12 cellular contexts compared by ENCODE assay signal in genomic region chr12:607541-608001, GRCh38. TPM values are rescaled to one million over a fixed set of nuclear protein-coding genes. Genes with fewer than 3 reads are reported as not detected.
DNase-seq lines count a peak whose midpoint lies in the region; ATAC-seq and TF ChIP-seq lines count a peak whose summit lies in the region.
"Had no signal": no experiment of that assay in that cellular context is flagged by ENCODE, and none has a peak within 500 bp of the region (broad histone marks: within the 10 kb centered on the region; RNA-seq: fewer than 3 reads in every experiment).

No MANE protein-coding gene starts in this region.

- no peak overlapping the region for H3K4me3 ChIP-seq in left ventricle myocardium inferior
- H3K4me3 ChIP-seq in neural progenitor cell, result no peak overlapping the region

- H3K9me3 ChIP-seq in left ventricle myocardium inferior (replicated peaks), result no peaks in the 10 kb centered on the region
- H3K9me3 ChIP-seq in neural progenitor cell (ENCODE audit: low read depth), result no peaks in the 10 kb centered on the region

- H3K4me1 Mint-ChIP-seq in activated CD8-positive, alpha-beta T cell treated with anti-CD3 and anti-CD28 coated beads for 36 hours (ENCODE audit: low read depth), result peaks cover 19% of the 10 kb centered on the region
- H3K4me1 Mint-ChIP-seq in neural progenitor cell, result peaks cover 3% of the 10 kb centered on the region

- peak; percentile 31 for ATAC-seq in activated CD8-positive, alpha-beta T cell treated with anti-CD3 and anti-CD28 coated beads for 36 hours
- no peak for ATAC-seq in GM19023 (IDR thresholded peaks at IDR 0.05; ENCODE audit: unreplicated experiment)

- no peak overlapping the region for H3K4me2 ChIP-seq in neural progenitor cell

- CTCF ChIA-PET in activated CD8-positive, alpha-beta T cell treated with anti-CD3 and anti-CD28 coated beads for 36 hours (lab: Charles Lee), result interaction anchor here (1.2 to 1.7 kb wide), 5 partner anchors 8 to 210 kb away, joined by 3 to 6 read pairs (median 3); no protein-coding TSS in a partner anchor

- no peaks in the 10 kb centered on the region for H3K9me3 Mint-ChIP-seq in activated CD8-positive, alpha-beta T cell treated with anti-CD3 and anti-CD28 coated beads for 36 hours
- no peaks in the 10 kb centered on the region for H3K9me3 Mint-ChIP-seq in neural progenitor cell

- H3K4me3 Mint-ChIP-seq in activated CD8-positive, alpha-beta T cell treated with anti-CD3 and anti-CD28 coated beads for 36 hours, result no peak overlapping the region
- no peak overlapping the region for H3K4me3 Mint-ChIP-seq in neural progenitor cell

- no peaks in the 10 kb centered on the region for H3K36me3 ChIP-seq in left ventricle myocardium inferior
- no peaks in the 10 kb centered on the region for H3K36me3 ChIP-seq in neural progenitor cell

- H3K27ac ChIP-seq in left ventricle myocardium inferior (replicated peaks) (peak overlapping the region; percentile 78), neural progenitor cell (no peak overlapping the region)

- H3K27me3 ChIP-seq in left ventricle myocardium inferior (ENCODE audit: low read depth) (no peaks in the 10 kb centered on the region), neural progenitor cell (no peaks in the 10 kb centered on the region)

- intact Hi-C loops in activated CD8-positive, alpha-beta T cell treated with anti-CD3 and anti-CD28 coated beads for 36 hours (cut with micrococcal nuclease), result no loop called here
- intact Hi-C loops in left ventricle myocardium inferior (cut with micrococcal nuclease), result no loop called here

- H4K20me1 ChIP-seq in neural progenitor cell (ENCODE audit: low read depth), result no peaks in the 10 kb centered on the region

- no peak for TF ChIP-seq CTCF in activated CD8-positive, alpha-beta T cell treated with anti-CD3 and anti-CD28 coated beads for 36 hours (IDR thresholded peaks at IDR 0.05)
- no peak for TF ChIP-seq CTCF in left ventricle myocardium inferior (IDR thresholded peaks at IDR 0.05; ENCODE audit: borderline replicate concordance)
- TF ChIP-seq CTCF in neural progenitor cell (IDR thresholded peaks at IDR 0.05), result no peak

- no peaks in the 10 kb centered on the region for H3K27me3 Mint-ChIP-seq in activated CD8-positive, alpha-beta T cell treated with anti-CD3 and anti-CD28 coated beads for 36 hours
- H3K27me3 Mint-ChIP-seq in neural progenitor cell (ENCODE audit: insufficient read depth, low read depth), result no peaks in the 10 kb centered on the region

- H3K9ac ChIP-seq in neural progenitor cell, result no peak overlapping the region

- no peak overlapping the region for H3K27ac Mint-ChIP-seq in activated CD8-positive, alpha-beta T cell treated with anti-CD3 and anti-CD28 coated beads for 36 hours
- no peak overlapping the region for H3K27ac Mint-ChIP-seq in neural progenitor cell

- no peaks in the 10 kb centered on the region for H3K36me3 Mint-ChIP-seq in activated CD8-positive, alpha-beta T cell treated with anti-CD3 and anti-CD28 coated beads for 36 hours (ENCODE audit: low read depth)
- no peaks in the 10 kb centered on the region for H3K36me3 Mint-ChIP-seq in neural progenitor cell

- no peak overlapping the region for H2AFZ ChIP-seq in neural progenitor cell (replicated peaks)

- DNase-seq in HPDE6-E6E7 (ENCODE audit: extremely low spot score), result peak; percentile 87
- DNase-seq in activated CD8-positive, alpha-beta T cell treated with anti-CD3 and anti-CD28 coated beads for 36 hours, result peak; percentile 18
- DNase-seq in left ventricle myocardium inferior, result peak; percentile 80
- DNase-seq in pulmonary artery endothelial cell (ENCODE audit: low read depth, low spot score), result peak; percentile 49
- DNase-seq in HUDEP-2 (lab: John Stamatoyannopoulos, UW; ENCODE audit: unreplicated experiment in 76 of 76), result no peak
- DNase-seq in NCI-H510A (lab: John Stamatoyannopoulos, UW), result no peak
- DNase-seq in neural progenitor cell (ENCODE audit: low spot score), result no peak
- DNase-seq: activated gamma-delta T cell treated with Interleukin-2 at 50 U/mL for 16 hours, DND-41, NCI-H524 treated with DMSO at 0.1 percent for 48 hours, T1000 had no signal

- H3K4me1 ChIP-seq in left ventricle myocardium inferior, result peaks cover 67% of the 10 kb centered on the region
- H3K4me1 ChIP-seq in neural progenitor cell, result no peaks in the 10 kb centered on the region

- POLR2A ChIA-PET in activated CD8-positive, alpha-beta T cell treated with anti-CD3 and anti-CD28 coated beads for 36 hours (lab: Charles Lee), result interaction anchor here (1.5 kb wide), 1 partner anchor 23 kb away, joined by 4 read pairs; no protein-coding TSS in a partner anchor

- no peaks in the 10 kb centered on the region for H3F3A ChIP-seq in neural progenitor cell (ENCODE audit: low read depth)

- no peaks in the 10 kb centered on the region for H3K79me2 ChIP-seq in neural progenitor cell (ENCODE audit: low read depth)

RNA-seq across cellular contexts. Expression of gene NINJ2, which starts 55.7 kb away (rescaled TPM):
- total RNA-seq in activated CD8-positive, alpha-beta T cell treated with anti-CD3 and anti-CD28 coated beads for 36 hours, result 1 to 10 TPM; 2.2 to 2.5 TPM
- total RNA-seq in left ventricle myocardium inferior, result 4.6 TPM
- 0.66 and 1.2 TPM in 2 replicates for total RNA-seq in pulmonary artery endothelial cell
- total RNA-seq in neural progenitor cell (ENCODE audit: low replicate concordance), result 0.37 TPM in 1 of 2 replicates, not detected in the other

Comparison
In these comparisons a context has a peak if more than half of its experiments do, and no peak if none do; other contexts are left out.
1. DNase-seq: peak in HPDE6-E6E7 (single experiment), activated CD8-positive, alpha-beta T cell treated with anti-CD3 and anti-CD28 coated beads for 36 hours (single experiment), left ventricle myocardium inferior (single experiment) and pulmonary artery endothelial cell (single experiment); none in HUDEP-2 (0 of 76), NCI-H510A (single experiment) and neural progenitor cell (single experiment).